ENCODE assay signal across 14 cellular contexts in genomic region chr16:8768701-8769100, GRCh38.
"Had no signal": no experiment of that assay in that cellular context is flagged by ENCODE, and none has a peak within 500 bp of the region (broad histone marks: within the 10 kb centered on the region; RNA-seq: fewer than 3 reads in every experiment).

No MANE protein-coding gene starts in this region.

- H3K36me3 ChIP-seq: vagina had no signal

- H3K27ac Mint-ChIP-seq: activated CD4-positive, alpha-beta memory T cell treated with anti-CD3 and anti-CD28 coated beads for 36 hours; activated T-cell treated with anti-CD3 and anti-CD28 coated beads, Interleukin-2, amount 50 U/mL, for 24 hours; T-cell had no signal

- H3K4me3 ChIP-seq: cardiac muscle cell, esophagus squamous epithelium, lower lobe of right lung, tibial artery, vagina had no signal

- H3K9me3 Mint-ChIP-seq: activated CD4-positive, alpha-beta memory T cell treated with anti-CD3 and anti-CD28 coated beads for 36 hours; activated T-cell treated with anti-CD3 and anti-CD28 coated beads, Interleukin-2, amount 50 U/mL, for 24 hours; T-cell had no signal

- H3K9me3 ChIP-seq: esophagus squamous epithelium, lower lobe of right lung, tibial artery, vagina had no signal

- H3K4me1 Mint-ChIP-seq: T-cell had no signal

- H3K4me3 Mint-ChIP-seq: activated CD4-positive, alpha-beta memory T cell treated with anti-CD3 and anti-CD28 coated beads for 36 hours; activated T-cell treated with anti-CD3 and anti-CD28 coated beads, Interleukin-2, amount 50 U/mL, for 24 hours; T-cell had no signal

- H3K4me1 ChIP-seq: esophagus squamous epithelium, lower lobe of right lung, parathyroid adenoma, tibial artery, vagina had no signal

- DNase-seq: activated CD4-positive, alpha-beta memory T cell treated with anti-CD3 and anti-CD28 coated beads for 36 hours; activated naive CD4-positive, alpha-beta T cell treated with anti-CD3 and anti-CD28 coated beads, Interleukin-2, amount 50 U/mL, for 16 hours; activated T-cell treated with anti-CD3 and anti-CD28 coated beads, Interleukin-2, amount 50 U/mL, for 24 hours; effector CD4-positive, alpha-beta T cell; esophagus squamous epithelium; lower lobe of right lung; midbrain; stimulated activated naive CD4-positive, alpha-beta T cell; T-cell; T1000; tibial artery had no signal

- H3K27me3 Mint-ChIP-seq: activated CD4-positive, alpha-beta memory T cell treated with anti-CD3 and anti-CD28 coated beads for 36 hours; activated T-cell treated with anti-CD3 and anti-CD28 coated beads, Interleukin-2, amount 50 U/mL, for 24 hours; T-cell had no signal

- H3K27ac ChIP-seq: cardiac muscle cell, esophagus squamous epithelium, lower lobe of right lung, parathyroid adenoma, tibial artery, vagina had no signal
